ENCODE assay signal across 1 cellular context in the genomic region with DNA sequence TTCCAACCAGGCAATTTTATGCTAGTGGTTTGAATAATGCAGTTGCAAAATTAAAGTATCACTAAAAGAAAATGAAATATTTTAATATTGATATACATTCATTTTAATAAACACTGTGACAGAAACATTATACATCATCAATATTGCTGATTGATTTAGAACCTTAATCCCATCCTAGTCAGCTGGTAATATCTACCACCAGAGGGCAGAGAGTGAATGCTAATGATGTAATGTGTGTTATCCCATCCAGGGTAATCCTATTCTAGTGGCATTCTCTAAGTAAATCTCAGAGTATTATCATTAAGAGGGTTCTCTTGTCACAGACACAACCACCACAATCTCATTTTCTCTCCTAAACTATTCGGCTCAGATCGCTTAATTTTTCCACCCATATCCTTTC.
TF ChIP-seq lines count a peak whose summit lies in the region.

No MANE protein-coding gene starts in this region.

TF ChIP-seq in GM23338, 12 proteins besides CTCF, POLR2A, EP300 and RAD21 (continued from another document):
- TF ChIP-seq, protein P1, sequence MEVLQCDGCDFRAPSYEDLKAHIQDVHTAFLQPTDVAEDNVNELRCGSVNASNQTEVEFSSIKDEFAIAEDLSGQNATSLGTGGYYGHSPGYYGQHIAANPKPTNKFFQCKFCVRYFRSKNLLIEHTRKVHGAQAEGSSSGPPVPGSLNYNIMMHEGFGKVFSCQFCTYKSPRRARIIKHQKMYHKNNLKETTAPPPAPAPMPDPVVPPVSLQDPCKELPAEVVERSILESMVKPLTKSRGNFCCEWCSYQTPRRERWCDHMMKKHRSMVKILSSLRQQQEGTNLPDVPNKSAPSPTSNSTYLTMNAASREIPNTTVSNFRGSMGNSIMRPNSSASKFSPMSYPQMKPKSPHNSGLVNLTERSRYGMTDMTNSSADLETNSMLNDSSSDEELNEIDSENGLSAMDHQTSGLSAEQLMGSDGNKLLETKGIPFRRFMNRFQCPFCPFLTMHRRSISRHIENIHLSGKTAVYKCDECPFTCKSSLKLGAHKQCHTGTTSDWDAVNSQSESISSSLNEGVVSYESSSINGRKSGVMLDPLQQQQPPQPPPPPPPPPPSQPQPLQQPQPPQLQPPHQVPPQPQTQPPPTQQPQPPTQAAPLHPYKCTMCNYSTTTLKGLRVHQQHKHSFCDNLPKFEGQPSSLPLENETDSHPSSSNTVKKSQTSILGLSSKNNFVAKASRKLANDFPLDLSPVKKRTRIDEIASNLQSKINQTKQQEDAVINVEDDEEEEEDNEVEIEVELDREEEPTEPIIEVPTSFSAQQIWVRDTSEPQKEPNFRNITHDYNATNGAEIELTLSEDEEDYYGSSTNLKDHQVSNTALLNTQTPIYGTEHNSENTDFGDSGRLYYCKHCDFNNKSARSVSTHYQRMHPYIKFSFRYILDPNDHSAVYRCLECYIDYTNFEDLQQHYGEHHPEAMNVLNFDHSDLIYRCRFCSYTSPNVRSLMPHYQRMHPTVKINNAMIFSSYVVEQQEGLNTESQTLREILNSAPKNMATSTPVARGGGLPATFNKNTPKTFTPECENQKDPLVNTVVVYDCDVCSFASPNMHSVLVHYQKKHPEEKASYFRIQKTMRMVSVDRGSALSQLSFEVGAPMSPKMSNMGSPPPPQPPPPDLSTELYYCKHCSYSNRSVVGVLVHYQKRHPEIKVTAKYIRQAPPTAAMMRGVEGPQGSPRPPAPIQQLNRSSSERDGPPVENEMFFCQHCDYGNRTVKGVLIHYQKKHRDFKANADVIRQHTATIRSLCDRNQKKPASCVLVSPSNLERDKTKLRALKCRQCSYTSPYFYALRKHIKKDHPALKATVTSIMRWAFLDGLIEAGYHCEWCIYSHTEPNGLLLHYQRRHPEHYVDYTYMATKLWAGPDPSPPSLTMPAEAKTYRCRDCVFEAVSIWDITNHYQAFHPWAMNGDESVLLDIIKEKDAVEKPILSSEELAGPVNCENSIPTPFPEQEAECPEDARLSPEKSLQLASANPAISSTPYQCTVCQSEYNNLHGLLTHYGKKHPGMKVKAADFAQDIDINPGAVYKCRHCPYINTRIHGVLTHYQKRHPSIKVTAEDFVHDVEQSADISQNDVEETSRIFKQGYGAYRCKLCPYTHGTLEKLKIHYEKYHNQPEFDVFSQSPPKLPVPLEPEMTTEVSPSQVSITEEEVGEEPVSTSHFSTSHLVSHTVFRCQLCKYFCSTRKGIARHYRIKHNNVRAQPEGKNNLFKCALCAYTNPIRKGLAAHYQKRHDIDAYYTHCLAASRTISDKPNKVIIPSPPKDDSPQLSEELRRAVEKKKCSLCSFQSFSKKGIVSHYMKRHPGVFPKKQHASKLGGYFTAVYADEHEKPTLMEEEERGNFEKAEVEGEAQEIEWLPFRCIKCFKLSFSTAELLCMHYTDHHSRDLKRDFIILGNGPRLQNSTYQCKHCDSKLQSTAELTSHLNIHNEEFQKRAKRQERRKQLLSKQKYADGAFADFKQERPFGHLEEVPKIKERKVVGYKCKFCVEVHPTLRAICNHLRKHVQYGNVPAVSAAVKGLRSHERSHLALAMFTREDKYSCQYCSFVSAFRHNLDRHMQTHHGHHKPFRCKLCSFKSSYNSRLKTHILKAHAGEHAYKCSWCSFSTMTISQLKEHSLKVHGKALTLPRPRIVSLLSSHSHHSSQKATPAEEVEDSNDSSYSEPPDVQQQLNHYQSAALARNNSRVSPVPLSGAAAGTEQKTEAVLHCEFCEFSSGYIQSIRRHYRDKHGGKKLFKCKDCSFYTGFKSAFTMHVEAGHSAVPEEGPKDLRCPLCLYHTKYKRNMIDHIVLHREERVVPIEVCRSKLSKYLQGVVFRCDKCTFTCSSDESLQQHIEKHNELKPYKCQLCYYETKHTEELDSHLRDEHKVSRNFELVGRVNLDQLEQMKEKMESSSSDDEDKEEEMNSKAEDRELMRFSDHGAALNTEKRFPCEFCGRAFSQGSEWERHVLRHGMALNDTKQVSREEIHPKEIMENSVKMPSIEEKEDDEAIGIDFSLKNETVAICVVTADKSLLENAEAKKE (CRISPR knock-in tag; IDR thresholded peaks at IDR 0.05) = no peak
- no peak for TF ChIP-seq JUNB (IDR thresholded peaks at IDR 0.05; ENCODE audit: unreplicated experiment)
- TF ChIP-seq EZH2 (IDR thresholded peaks at IDR 0.05; ENCODE audit: low read depth, unreplicated experiment) = no peak
- no peak for TF ChIP-seq ZNF331 (CRISPR knock-in tag; IDR thresholded peaks at IDR 0.05; ENCODE audit: low read depth)
- TF ChIP-seq EZH2phosphoT487 (IDR thresholded peaks at IDR 0.05; ENCODE audit: unreplicated experiment) = no peak
- no peak for TF ChIP-seq CREB1 (CRISPR knock-in tag; IDR thresholded peaks at IDR 0.05; ENCODE audit: low read depth)
- no peak for TF ChIP-seq POLR2AphosphoS5 (IDR thresholded peaks at IDR 0.05; ENCODE audit: low read depth)
- TF ChIP-seq, protein P2, sequence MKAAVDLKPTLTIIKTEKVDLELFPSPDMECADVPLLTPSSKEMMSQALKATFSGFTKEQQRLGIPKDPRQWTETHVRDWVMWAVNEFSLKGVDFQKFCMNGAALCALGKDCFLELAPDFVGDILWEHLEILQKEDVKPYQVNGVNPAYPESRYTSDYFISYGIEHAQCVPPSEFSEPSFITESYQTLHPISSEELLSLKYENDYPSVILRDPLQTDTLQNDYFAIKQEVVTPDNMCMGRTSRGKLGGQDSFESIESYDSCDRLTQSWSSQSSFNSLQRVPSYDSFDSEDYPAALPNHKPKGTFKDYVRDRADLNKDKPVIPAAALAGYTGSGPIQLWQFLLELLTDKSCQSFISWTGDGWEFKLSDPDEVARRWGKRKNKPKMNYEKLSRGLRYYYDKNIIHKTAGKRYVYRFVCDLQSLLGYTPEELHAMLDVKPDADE (IDR thresholded peaks at IDR 0.05) = no peak
- no peak for TF ChIP-seq NANOG (IDR thresholded peaks at IDR 0.05; ENCODE audit: borderline replicate concordance)
